ENCODE assay signal across 28 cellular contexts in genomic region chr10:36057731-36058130, GRCh38.
"Had no signal": no experiment of that assay in that cellular context is flagged by ENCODE, and none has a peak within 500 bp of the region (broad histone marks: within the 10 kb centered on the region; RNA-seq: fewer than 3 reads in every experiment).

No MANE protein-coding gene starts in this region.

- H3K27ac Mint-ChIP-seq: naive thymus-derived CD8-positive, alpha-beta T cell; natural killer cell treated with Interleukin-12 subunit alpha and Interleukin-12 subunit beta and Interleukin-15 and Interleukin-18, amount 100 ng/mL, for 72 hours; neural progenitor cell; progenitor cell of endocrine pancreas; stimulated activated effector memory CD8-positive, alpha-beta T cell treated with anti-CD3 and anti-CD28 coated beads, Interleukin-12 subunit alpha, Interleukin-12 subunit beta, amount 100 ng/mL, for 72 hours; stimulated activated naive B cell treated with anti-CD40 and anti-IgM and Interleukin-4, amounts not matched to agents 10 μg/mL and 1 μg/mL and 100 μg/mL, for 72 hours; stimulated activated naive CD8-positive, alpha-beta T cell treated with anti-CD3 and anti-CD28 coated beads, Interleukin-15, Interleukin-2, amounts not matched to agents 100 ng/mL and 50 ng/mL, for 24 hours had no signal

- H3K9ac ChIP-seq: neural progenitor cell, parathyroid adenoma had no signal

- H3K9me3 ChIP-seq: ovary, psoas muscle, right lobe of liver, thoracic aorta, thyroid gland, upper lobe of left lung, vagina had no signal

- H3K27me3 Mint-ChIP-seq: natural killer cell treated with Interleukin-12 subunit alpha and Interleukin-12 subunit beta and Interleukin-15 and Interleukin-18, amount 100 ng/mL, for 72 hours; stimulated activated naive B cell treated with anti-CD40 and anti-IgM and Interleukin-4, amounts not matched to agents 10 μg/mL and 1 μg/mL and 100 μg/mL, for 72 hours; stimulated activated naive CD8-positive, alpha-beta T cell treated with anti-CD3 and anti-CD28 coated beads, Interleukin-15, Interleukin-2, amounts not matched to agents 100 ng/mL and 50 ng/mL, for 24 hours had no signal

- H3K4me3 ChIP-seq: neural progenitor cell, ovary, psoas muscle, right lobe of liver, sigmoid colon, stomach, thoracic aorta, thyroid gland, tibial nerve, upper lobe of left lung, vagina had no signal

- H3K36me3 Mint-ChIP-seq: natural killer cell treated with Interleukin-12 subunit alpha and Interleukin-12 subunit beta and Interleukin-15 and Interleukin-18, amount 100 ng/mL, for 72 hours; neural progenitor cell; stimulated activated effector memory CD8-positive, alpha-beta T cell treated with anti-CD3 and anti-CD28 coated beads, Interleukin-12 subunit alpha, Interleukin-12 subunit beta, amount 100 ng/mL, for 72 hours had no signal

- H3K27me3 ChIP-seq: neural progenitor cell, ovary, right lobe of liver, sigmoid colon, stomach, thyroid gland, tibial nerve, upper lobe of left lung, vagina had no signal

- H3K4me2 ChIP-seq: neural progenitor cell had no signal

- ATAC-seq: naive thymus-derived CD8-positive, alpha-beta T cell; natural killer cell treated with Interleukin-12 subunit alpha and Interleukin-12 subunit beta and Interleukin-15 and Interleukin-18, amount 100 ng/mL, for 72 hours; psoas muscle; right cardiac atrium; right lobe of liver; stimulated activated effector memory CD8-positive, alpha-beta T cell treated with anti-CD3 and anti-CD28 coated beads, Interleukin-12 subunit alpha, Interleukin-12 subunit beta, amount 100 ng/mL, for 72 hours; stimulated activated naive B cell treated with anti-CD40 and anti-IgM and Interleukin-4, amounts not matched to agents 10 μg/mL and 1 μg/mL and 100 μg/mL, for 72 hours had no signal

- H3K4me3 Mint-ChIP-seq: naive thymus-derived CD8-positive, alpha-beta T cell; natural killer cell treated with Interleukin-12 subunit alpha and Interleukin-12 subunit beta and Interleukin-15 and Interleukin-18, amount 100 ng/mL, for 72 hours; neural progenitor cell; stimulated activated effector memory CD8-positive, alpha-beta T cell treated with anti-CD3 and anti-CD28 coated beads, Interleukin-12 subunit alpha, Interleukin-12 subunit beta, amount 100 ng/mL, for 72 hours; stimulated activated naive B cell treated with anti-CD40 and anti-IgM and Interleukin-4, amounts not matched to agents 10 μg/mL and 1 μg/mL and 100 μg/mL, for 72 hours; stimulated activated naive CD8-positive, alpha-beta T cell treated with anti-CD3 and anti-CD28 coated beads, Interleukin-15, Interleukin-2, amounts not matched to agents 100 ng/mL and 50 ng/mL, for 24 hours had no signal

- DNase-seq: naive thymus-derived CD8-positive, alpha-beta T cell; occipital lobe; ovary; posterior cingulate gyrus; psoas muscle; right cardiac atrium; right lobe of liver; sigmoid colon; small intestine; stimulated activated CD4-positive, alpha-beta T cell treated with anti-CD3 and anti-CD28 coated beads, Interleukin-15, amount 100 ng/mL, for 24 hours; stimulated activated CD4-positive, alpha-beta T cell treated with anti-CD3 and anti-CD28 coated beads, Interleukin-2, amount 100 ng/mL, for 24 hours; stimulated activated CD4-positive, alpha-beta T cell treated with anti-CD3 and anti-CD28 coated beads, Interleukin-2, amount 100 ng/mL, for 48 hours; stimulated activated CD4-positive, alpha-beta T cell treated with anti-CD3 and anti-CD28 coated beads, Interleukin-4, amount 100 ng/mL, for 24 hours; stimulated activated naive B cell treated with anti-CD40 and anti-IgM and Interleukin-4, amounts not matched to agents 10 μg/mL and 1 μg/mL and 100 μg/mL, for 72 hours; stimulated activated naive CD4-positive, alpha-beta T cell treated with Interleukin-2 at 50 U/mL for 16 hours; stomach; thyroid gland; trophoblast cell; upper lobe of left lung had no signal

- H2AFZ ChIP-seq: neural progenitor cell, parathyroid adenoma had no signal

- H3K27ac ChIP-seq: neural progenitor cell, ovary, parathyroid adenoma, psoas muscle, right lobe of liver, sigmoid colon, stomach, thoracic aorta, thyroid gland, tibial nerve, upper lobe of left lung, vagina had no signal

- H3K36me3 ChIP-seq: neural progenitor cell, ovary, right lobe of liver, sigmoid colon, stomach, thoracic aorta, thyroid gland, tibial nerve, upper lobe of left lung, vagina had no signal

- H3K4me1 Mint-ChIP-seq: naive thymus-derived CD8-positive, alpha-beta T cell; stimulated activated effector memory CD8-positive, alpha-beta T cell treated with anti-CD3 and anti-CD28 coated beads, Interleukin-12 subunit alpha, Interleukin-12 subunit beta, amount 100 ng/mL, for 72 hours; stimulated activated naive B cell treated with anti-CD40 and anti-IgM and Interleukin-4, amounts not matched to agents 10 μg/mL and 1 μg/mL and 100 μg/mL, for 72 hours had no signal

- H3K4me1 ChIP-seq: neural progenitor cell, parathyroid adenoma, psoas muscle, right lobe of liver, sigmoid colon, stomach, thyroid gland, tibial nerve, upper lobe of left lung, vagina had no signal
